Comparison of ENCODE assay signal across 1 cellular context in the genomic region with DNA sequence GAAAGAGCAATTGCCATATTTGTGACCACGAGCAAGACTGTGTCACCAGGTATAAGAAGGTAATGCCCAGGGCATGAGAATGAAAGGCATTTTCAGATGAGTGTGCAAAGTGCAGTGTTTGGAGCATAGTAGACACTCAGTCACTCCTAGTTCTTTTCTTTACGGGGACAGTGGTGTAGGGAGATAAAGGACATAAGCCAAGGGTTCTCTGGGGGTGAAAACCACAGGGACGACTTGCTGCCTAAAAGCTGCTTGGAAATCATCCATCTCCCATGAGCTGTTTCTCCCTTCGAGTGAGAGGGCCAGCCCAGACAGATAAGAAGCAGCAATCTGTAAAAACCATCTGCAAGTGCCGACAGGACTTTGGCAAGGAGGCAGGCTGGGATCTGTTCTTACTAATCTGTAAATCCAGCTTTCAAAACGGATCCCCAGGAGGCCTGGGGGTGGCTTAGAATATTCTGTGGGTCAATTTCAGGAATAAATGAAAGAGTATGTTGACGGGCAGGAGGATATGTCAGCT.
TF ChIP-seq lines count a peak whose summit lies in the region.

No MANE protein-coding gene starts in this region.

TF ChIP-seq in K562, 482 proteins besides CTCF, POLR2A, EP300 and RAD21 (continued from another document and continues in another):
- TF ChIP-seq RBM39 (optimal IDR thresholded peaks at IDR 0.05; ENCODE audit: low read depth, low read length) (no peak), ZNF212 (CRISPR knock-in tag; IDR thresholded peaks at IDR 0.05) (no peak; the same call in 1 of the 2 replicates), ZNF174 (CRISPR knock-in tag; IDR thresholded peaks at IDR 0.05) (no peak), SP1 (CRISPR knock-in tag; IDR thresholded peaks at IDR 0.05) (peak; percentile 70; the same call in 1 of the 2 replicates), POLR2AphosphoS5 (IDR thresholded peaks at IDR 0.05; ENCODE audit: control insufficient read depth, insufficient read depth, low read depth, low read length) (peak; percentile 100), CBX3 (IDR thresholded peaks at IDR 0.05; ENCODE audit: borderline replicate concordance in 1 of 2, low read length in 2 of 2) (peak in 1 of 2 experiments; percentile 87; a peak in 2 of 3 replicates), ZNF224 (CRISPR knock-in tag; IDR thresholded peaks at IDR 0.05) (no peak), CREB1 (IDR thresholded peaks at IDR 0.05) (peak; percentile 87), CREB1 (CRISPR knock-in tag; IDR thresholded peaks at IDR 0.05) (no peak; the same call in 1 of the 2 replicates), ELF4 (CRISPR knock-in tag; IDR thresholded peaks at IDR 0.05) (peak; percentile 95), CC2D1A (IDR thresholded peaks at IDR 0.05) (peak; percentile 100), TAF9B (IDR thresholded peaks at IDR 0.05; ENCODE audit: partially characterized antibody) (peak; percentile 60), KLF10 (CRISPR knock-in tag; IDR thresholded peaks at IDR 0.05) (no peak), EZH2 (IDR thresholded peaks at IDR 0.05; ENCODE audit: borderline replicate concordance, low read depth, low read length) (peak; percentile 93; the same call in 1 of the 2 replicates), NFATC3 (IDR thresholded peaks at IDR 0.05) (peak; percentile 82), FOXA1 (IDR thresholded peaks at IDR 0.05; ENCODE audit: borderline replicate concordance) (no peak), ZNF324 (CRISPR knock-in tag; IDR thresholded peaks at IDR 0.05) (no peak), IFI16 (CRISPR knock-in tag; IDR thresholded peaks at IDR 0.05) (no peak), JUND (IDR thresholded peaks at IDR 0.05; ENCODE audit: borderline replicate concordance, low read depth, low read length) (peak; percentile 79), JUND (tag; IDR thresholded peaks at IDR 0.05; ENCODE audit: borderline replicate concordance, low read depth, low read length) (peak; percentile 82; the same call in 2 of the 3 replicates), CXXC5 (CRISPR knock-in tag; IDR thresholded peaks at IDR 0.05) (peak; percentile 97), NFIC (IDR thresholded peaks at IDR 0.05) (peak; percentile 99), ZNF75A (CRISPR knock-in tag; IDR thresholded peaks at IDR 0.05) (0 out of 2 replicates have a peak, but pooled peaks have one; percentile 27), JUN (IDR thresholded peaks at IDR 0.05; ENCODE audit: borderline replicate concordance, low read depth, low read length) (peak; percentile 77; the same call in 1 of the 2 replicates), JUN (CRISPR knock-in tag; IDR thresholded peaks at IDR 0.05; ENCODE audit: borderline replicate concordance) (no peak), ZKSCAN8 (CRISPR knock-in tag; IDR thresholded peaks at IDR 0.05) (peak; percentile 91), OTX1 (CRISPR knock-in tag; IDR thresholded peaks at IDR 0.05) (peak; percentile 91), RBBP5 (IDR thresholded peaks at IDR 0.05; ENCODE audit: borderline replicate concordance, insufficient read depth, low read length, poor library complexity, severe bottlenecking) (peak; percentile 43), ZNF197 (CRISPR knock-in tag; IDR thresholded peaks at IDR 0.05; ENCODE audit: low read depth) (peak; percentile 81; the same call in 1 of the 2 replicates), GATAD2B (IDR thresholded peaks at IDR 0.05; ENCODE audit: borderline replicate concordance) (peak; percentile 89; the same call in 1 of the 2 replicates), LCOR (CRISPR knock-in tag; IDR thresholded peaks at IDR 0.05) (peak; percentile 97)
- TF ChIP-seq, protein P1, sequence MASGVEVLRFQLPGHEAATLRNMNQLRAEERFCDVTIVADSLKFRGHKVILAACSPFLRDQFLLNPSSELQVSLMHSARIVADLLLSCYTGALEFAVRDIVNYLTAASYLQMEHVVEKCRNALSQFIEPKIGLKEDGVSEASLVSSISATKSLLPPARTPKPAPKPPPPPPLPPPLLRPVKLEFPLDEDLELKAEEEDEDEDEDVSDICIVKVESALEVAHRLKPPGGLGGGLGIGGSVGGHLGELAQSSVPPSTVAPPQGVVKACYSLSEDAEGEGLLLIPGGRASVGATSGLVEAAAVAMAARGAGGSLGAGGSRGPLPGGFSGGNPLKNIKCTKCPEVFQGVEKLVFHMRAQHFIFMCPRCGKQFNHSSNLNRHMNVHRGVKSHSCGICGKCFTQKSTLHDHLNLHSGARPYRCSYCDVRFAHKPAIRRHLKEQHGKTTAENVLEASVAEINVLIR (CRISPR knock-in tag; IDR thresholded peaks at IDR 0.05): peak; percentile 70
- TF ChIP-seq, protein P2, sequence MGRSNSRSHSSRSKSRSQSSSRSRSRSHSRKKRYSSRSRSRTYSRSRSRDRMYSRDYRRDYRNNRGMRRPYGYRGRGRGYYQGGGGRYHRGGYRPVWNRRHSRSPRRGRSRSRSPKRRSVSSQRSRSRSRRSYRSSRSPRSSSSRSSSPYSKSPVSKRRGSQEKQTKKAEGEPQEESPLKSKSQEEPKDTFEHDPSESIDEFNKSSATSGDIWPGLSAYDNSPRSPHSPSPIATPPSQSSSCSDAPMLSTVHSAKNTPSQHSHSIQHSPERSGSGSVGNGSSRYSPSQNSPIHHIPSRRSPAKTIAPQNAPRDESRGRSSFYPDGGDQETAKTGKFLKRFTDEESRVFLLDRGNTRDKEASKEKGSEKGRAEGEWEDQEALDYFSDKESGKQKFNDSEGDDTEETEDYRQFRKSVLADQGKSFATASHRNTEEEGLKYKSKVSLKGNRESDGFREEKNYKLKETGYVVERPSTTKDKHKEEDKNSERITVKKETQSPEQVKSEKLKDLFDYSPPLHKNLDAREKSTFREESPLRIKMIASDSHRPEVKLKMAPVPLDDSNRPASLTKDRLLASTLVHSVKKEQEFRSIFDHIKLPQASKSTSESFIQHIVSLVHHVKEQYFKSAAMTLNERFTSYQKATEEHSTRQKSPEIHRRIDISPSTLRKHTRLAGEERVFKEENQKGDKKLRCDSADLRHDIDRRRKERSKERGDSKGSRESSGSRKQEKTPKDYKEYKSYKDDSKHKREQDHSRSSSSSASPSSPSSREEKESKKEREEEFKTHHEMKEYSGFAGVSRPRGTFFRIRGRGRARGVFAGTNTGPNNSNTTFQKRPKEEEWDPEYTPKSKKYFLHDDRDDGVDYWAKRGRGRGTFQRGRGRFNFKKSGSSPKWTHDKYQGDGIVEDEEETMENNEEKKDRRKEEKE (IDR thresholded peaks at IDR 0.05; ENCODE audit: borderline replicate concordance in 1 of 2, control insufficient read depth in 1 of 2, low read depth in 2 of 2, low read length in 1 of 2): peak in 1 of 2 experiments; percentile 88; a peak in 2 of 4 replicates
- TF ChIP-seq, protein P3, sequence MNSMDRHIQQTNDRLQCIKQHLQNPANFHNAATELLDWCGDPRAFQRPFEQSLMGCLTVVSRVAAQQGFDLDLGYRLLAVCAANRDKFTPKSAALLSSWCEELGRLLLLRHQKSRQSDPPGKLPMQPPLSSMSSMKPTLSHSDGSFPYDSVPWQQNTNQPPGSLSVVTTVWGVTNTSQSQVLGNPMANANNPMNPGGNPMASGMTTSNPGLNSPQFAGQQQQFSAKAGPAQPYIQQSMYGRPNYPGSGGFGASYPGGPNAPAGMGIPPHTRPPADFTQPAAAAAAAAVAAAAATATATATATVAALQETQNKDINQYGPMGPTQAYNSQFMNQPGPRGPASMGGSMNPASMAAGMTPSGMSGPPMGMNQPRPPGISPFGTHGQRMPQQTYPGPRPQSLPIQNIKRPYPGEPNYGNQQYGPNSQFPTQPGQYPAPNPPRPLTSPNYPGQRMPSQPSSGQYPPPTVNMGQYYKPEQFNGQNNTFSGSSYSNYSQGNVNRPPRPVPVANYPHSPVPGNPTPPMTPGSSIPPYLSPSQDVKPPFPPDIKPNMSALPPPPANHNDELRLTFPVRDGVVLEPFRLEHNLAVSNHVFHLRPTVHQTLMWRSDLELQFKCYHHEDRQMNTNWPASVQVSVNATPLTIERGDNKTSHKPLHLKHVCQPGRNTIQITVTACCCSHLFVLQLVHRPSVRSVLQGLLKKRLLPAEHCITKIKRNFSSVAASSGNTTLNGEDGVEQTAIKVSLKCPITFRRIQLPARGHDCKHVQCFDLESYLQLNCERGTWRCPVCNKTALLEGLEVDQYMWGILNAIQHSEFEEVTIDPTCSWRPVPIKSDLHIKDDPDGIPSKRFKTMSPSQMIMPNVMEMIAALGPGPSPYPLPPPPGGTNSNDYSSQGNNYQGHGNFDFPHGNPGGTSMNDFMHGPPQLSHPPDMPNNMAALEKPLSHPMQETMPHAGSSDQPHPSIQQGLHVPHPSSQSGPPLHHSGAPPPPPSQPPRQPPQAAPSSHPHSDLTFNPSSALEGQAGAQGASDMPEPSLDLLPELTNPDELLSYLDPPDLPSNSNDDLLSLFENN (IDR thresholded peaks at IDR 0.05; ENCODE audit: low read depth in 2 of 2, low read length in 2 of 2): peak in 1 of 2 experiments; percentile 99; a peak in 2 of 4 replicates
- TF ChIP-seq, protein P4, sequence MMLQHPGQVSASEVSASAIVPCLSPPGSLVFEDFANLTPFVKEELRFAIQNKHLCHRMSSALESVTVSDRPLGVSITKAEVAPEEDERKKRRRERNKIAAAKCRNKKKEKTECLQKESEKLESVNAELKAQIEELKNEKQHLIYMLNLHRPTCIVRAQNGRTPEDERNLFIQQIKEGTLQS (IDR thresholded peaks at IDR 0.05): peak; percentile 78
- TF ChIP-seq, protein P4 (CRISPR knock-in tag; conservative IDR thresholded peaks at IDR 0.05): peak; percentile 78
- TF ChIP-seq, protein P5, sequence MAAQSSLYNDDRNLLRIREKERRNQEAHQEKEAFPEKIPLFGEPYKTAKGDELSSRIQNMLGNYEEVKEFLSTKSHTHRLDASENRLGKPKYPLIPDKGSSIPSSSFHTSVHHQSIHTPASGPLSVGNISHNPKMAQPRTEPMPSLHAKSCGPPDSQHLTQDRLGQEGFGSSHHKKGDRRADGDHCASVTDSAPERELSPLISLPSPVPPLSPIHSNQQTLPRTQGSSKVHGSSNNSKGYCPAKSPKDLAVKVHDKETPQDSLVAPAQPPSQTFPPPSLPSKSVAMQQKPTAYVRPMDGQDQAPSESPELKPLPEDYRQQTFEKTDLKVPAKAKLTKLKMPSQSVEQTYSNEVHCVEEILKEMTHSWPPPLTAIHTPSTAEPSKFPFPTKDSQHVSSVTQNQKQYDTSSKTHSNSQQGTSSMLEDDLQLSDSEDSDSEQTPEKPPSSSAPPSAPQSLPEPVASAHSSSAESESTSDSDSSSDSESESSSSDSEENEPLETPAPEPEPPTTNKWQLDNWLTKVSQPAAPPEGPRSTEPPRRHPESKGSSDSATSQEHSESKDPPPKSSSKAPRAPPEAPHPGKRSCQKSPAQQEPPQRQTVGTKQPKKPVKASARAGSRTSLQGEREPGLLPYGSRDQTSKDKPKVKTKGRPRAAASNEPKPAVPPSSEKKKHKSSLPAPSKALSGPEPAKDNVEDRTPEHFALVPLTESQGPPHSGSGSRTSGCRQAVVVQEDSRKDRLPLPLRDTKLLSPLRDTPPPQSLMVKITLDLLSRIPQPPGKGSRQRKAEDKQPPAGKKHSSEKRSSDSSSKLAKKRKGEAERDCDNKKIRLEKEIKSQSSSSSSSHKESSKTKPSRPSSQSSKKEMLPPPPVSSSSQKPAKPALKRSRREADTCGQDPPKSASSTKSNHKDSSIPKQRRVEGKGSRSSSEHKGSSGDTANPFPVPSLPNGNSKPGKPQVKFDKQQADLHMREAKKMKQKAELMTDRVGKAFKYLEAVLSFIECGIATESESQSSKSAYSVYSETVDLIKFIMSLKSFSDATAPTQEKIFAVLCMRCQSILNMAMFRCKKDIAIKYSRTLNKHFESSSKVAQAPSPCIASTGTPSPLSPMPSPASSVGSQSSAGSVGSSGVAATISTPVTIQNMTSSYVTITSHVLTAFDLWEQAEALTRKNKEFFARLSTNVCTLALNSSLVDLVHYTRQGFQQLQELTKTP (IDR thresholded peaks at IDR 0.05; ENCODE audit: low read depth in 1 of 2, partially characterized antibody in 2 of 2): peak; percentile 83 to 96
- TF ChIP-seq, protein P6, sequence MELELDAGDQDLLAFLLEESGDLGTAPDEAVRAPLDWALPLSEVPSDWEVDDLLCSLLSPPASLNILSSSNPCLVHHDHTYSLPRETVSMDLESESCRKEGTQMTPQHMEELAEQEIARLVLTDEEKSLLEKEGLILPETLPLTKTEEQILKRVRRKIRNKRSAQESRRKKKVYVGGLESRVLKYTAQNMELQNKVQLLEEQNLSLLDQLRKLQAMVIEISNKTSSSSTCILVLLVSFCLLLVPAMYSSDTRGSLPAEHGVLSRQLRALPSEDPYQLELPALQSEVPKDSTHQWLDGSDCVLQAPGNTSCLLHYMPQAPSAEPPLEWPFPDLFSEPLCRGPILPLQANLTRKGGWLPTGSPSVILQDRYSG (tag; conservative IDR thresholded peaks at IDR 0.05; ENCODE audit: low read depth): peak; percentile 44; the same call in 1 of the 2 replicates
- TF ChIP-seq, protein P7, sequence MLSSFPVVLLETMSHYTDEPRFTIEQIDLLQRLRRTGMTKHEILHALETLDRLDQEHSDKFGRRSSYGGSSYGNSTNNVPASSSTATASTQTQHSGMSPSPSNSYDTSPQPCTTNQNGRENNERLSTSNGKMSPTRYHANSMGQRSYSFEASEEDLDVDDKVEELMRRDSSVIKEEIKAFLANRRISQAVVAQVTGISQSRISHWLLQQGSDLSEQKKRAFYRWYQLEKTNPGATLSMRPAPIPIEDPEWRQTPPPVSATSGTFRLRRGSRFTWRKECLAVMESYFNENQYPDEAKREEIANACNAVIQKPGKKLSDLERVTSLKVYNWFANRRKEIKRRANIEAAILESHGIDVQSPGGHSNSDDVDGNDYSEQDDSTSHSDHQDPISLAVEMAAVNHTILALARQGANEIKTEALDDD (IDR thresholded peaks at IDR 0.05): peak; percentile 94
- TF ChIP-seq, protein P8, sequence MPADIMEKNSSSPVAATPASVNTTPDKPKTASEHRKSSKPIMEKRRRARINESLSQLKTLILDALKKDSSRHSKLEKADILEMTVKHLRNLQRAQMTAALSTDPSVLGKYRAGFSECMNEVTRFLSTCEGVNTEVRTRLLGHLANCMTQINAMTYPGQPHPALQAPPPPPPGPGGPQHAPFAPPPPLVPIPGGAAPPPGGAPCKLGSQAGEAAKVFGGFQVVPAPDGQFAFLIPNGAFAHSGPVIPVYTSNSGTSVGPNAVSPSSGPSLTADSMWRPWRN (IDR thresholded peaks at IDR 0.05; ENCODE audit: low read depth): peak; percentile 98
- TF ChIP-seq, protein P9, sequence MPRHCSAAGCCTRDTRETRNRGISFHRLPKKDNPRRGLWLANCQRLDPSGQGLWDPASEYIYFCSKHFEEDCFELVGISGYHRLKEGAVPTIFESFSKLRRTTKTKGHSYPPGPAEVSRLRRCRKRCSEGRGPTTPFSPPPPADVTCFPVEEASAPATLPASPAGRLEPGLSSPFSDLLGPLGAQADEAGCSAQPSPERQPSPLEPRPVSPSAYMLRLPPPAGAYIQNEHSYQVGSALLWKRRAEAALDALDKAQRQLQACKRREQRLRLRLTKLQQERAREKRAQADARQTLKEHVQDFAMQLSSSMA (CRISPR knock-in tag; IDR thresholded peaks at IDR 0.05): no peak
- TF ChIP-seq, protein P10, sequence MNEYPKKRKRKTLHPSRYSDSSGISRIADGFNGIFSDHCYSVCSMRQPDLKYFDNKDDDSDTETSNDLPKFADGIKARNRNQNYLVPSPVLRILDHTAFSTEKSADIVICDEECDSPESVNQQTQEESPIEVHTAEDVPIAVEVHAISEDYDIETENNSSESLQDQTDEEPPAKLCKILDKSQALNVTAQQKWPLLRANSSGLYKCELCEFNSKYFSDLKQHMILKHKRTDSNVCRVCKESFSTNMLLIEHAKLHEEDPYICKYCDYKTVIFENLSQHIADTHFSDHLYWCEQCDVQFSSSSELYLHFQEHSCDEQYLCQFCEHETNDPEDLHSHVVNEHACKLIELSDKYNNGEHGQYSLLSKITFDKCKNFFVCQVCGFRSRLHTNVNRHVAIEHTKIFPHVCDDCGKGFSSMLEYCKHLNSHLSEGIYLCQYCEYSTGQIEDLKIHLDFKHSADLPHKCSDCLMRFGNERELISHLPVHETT (CRISPR knock-in tag; conservative IDR thresholded peaks at IDR 0.05 in 1 of 2, IDR thresholded peaks at IDR 0.05 in 1 of 2): peak in 1 of 2 experiments; percentile 90; a peak in 2 of 4 replicates
